8 cellular contexts compared by ENCODE assay signal in the genomic region with DNA sequence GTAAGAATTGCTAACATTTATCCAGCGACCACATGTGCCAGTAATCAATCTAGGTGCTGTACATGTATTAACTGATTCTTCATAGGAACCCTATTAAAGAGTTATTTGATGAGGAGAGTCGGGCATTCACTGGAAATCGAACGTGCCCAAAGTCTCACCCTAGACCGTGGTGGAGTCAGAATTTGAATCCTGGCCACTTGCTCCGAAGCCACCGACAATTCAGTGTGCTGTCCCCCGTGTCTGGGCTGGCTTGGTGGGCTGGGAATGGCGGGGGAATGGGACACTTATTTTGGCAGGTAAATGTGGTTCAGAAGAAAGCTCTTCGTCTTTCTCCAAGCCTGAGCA. TPM values are rescaled to one million over a fixed set of nuclear protein-coding genes. Genes with fewer than 3 reads are reported as not detected.
DNase-seq lines count a peak whose midpoint lies in the region; ATAC-seq, FAIRE-seq and TF ChIP-seq lines count a peak whose summit lies in the region.

No MANE protein-coding gene starts in this region.

- intact Hi-C loops in colonic mucosa (cut with DNase I), result loop anchor here (10.0 kb wide), 1 partner anchor 109 kb away; no protein-coding TSS in a partner anchor

- no peaks in the 10 kb centered on the region for H4K20me1 ChIP-seq in KMS-11 (ENCODE audit: insufficient read depth)

- H3K36me3 ChIP-seq in KMS-11 (ENCODE audit: insufficient read depth) (no peaks in the 10 kb centered on the region), colonic mucosa (no peaks in the 10 kb centered on the region)

- H3K27ac ChIP-seq in KMS-11 (no peak overlapping the region), colonic mucosa (no peak overlapping the region)

- peaks cover 20 to 36% of the 10 kb centered on the region in 2 donors for H3K4me1 Mint-ChIP-seq in natural killer cell treated with Interleukin-12 subunit alpha and Interleukin-12 subunit beta and Interleukin-15 and Interleukin-18, amount 100 ng/mL, for 72 hours (ENCODE audit: low read depth in 2 of 2)

- TF ChIP-seq CTCF in AG10803 (conservative IDR thresholded peaks at IDR 0.05; ENCODE audit: low read length) (no peak), KMS-11 (conservative IDR thresholded peaks at IDR 0.05; ENCODE audit: low read depth, low read length) (no peak), colonic mucosa (IDR thresholded peaks at IDR 0.05) (no peak)

- no peaks in the 10 kb centered on the region for H3K9me3 Mint-ChIP-seq in natural killer cell treated with Interleukin-12 subunit alpha and Interleukin-12 subunit beta and Interleukin-15 and Interleukin-18, amount 100 ng/mL, for 72 hours

- FAIRE-seq in frontal cortex (lab: Jason Lieb, UNC), result no peak
- no peak for FAIRE-seq in urothelium cell line (lab: Jason Lieb, UNC)

- H3K4me3 Mint-ChIP-seq in natural killer cell treated with Interleukin-12 subunit alpha and Interleukin-12 subunit beta and Interleukin-15 and Interleukin-18, amount 100 ng/mL, for 72 hours, result peak overlapping the region; percentile 59

- H3K27me3 ChIP-seq in KMS-11 (ENCODE audit: insufficient read depth, low read depth), result peaks cover 12% of the 10 kb centered on the region
- no peaks in the 10 kb centered on the region for H3K27me3 ChIP-seq in colonic mucosa

- no peaks in the 10 kb centered on the region for H3K9me3 ChIP-seq in colonic mucosa

- H3K27me3 Mint-ChIP-seq in natural killer cell treated with Interleukin-12 subunit alpha and Interleukin-12 subunit beta and Interleukin-15 and Interleukin-18, amount 100 ng/mL, for 72 hours, result no peaks in the 10 kb centered on the region

- no peak for ATAC-seq in natural killer cell treated with Interleukin-12 subunit alpha and Interleukin-12 subunit beta and Interleukin-15 and Interleukin-18, amount 100 ng/mL, for 72 hours
- ATAC-seq in GM21528 (IDR thresholded peaks at IDR 0.05; ENCODE audit: low FRiP score, unreplicated experiment), result no peak

- peaks cover 8% of the 10 kb centered on the region for H3K4me1 ChIP-seq in KMS-11 (ENCODE audit: low read depth, poor library complexity, severe bottlenecking)
- H3K4me1 ChIP-seq in colonic mucosa, result no peaks in the 10 kb centered on the region

- H2AFZ ChIP-seq in KMS-11 (ENCODE audit: low read depth), result peak overlapping the region; percentile 87

- no peak for DNase-seq in AG10803 (ENCODE audit: low read depth)
- DNase-seq in colonic mucosa, result no peak
- no peak for DNase-seq in natural killer cell treated with Interleukin-12 subunit alpha and Interleukin-12 subunit beta and Interleukin-15 and Interleukin-18, amount 100 ng/mL, for 72 hours (ENCODE audit: low spot score)
- no peak for DNase-seq in GOT3 (lab: John Stamatoyannopoulos, UW)
- no peak for DNase-seq in frontal cortex (ENCODE audit: low spot score in 2 of 2)
- DNase-seq in urothelium cell line (ENCODE audit: low spot score), result no peak

- H3K36me3 Mint-ChIP-seq in natural killer cell treated with Interleukin-12 subunit alpha and Interleukin-12 subunit beta and Interleukin-15 and Interleukin-18, amount 100 ng/mL, for 72 hours, result peaks cover 5% of the 10 kb centered on the region

- H3K27ac Mint-ChIP-seq in natural killer cell treated with Interleukin-12 subunit alpha and Interleukin-12 subunit beta and Interleukin-15 and Interleukin-18, amount 100 ng/mL, for 72 hours, result peak overlapping the region; percentile 31 to 88

- H3K9ac ChIP-seq in KMS-11 (no peak overlapping the region; the same call in 1 of the 2 replicates), colonic mucosa (ENCODE audit: low read depth in 2 of 2, low read length in 2 of 2) (peak overlapping the region in 1 of 2 donors; percentile 78)

- no peaks in the 10 kb centered on the region for H3K79me2 ChIP-seq in KMS-11 (ENCODE audit: insufficient read depth, low read depth)

- peak overlapping the region; percentile 59; the same call in 1 of the 2 replicates for H3K4me2 ChIP-seq in KMS-11

- H3K4me3 ChIP-seq in AG10803 (ENCODE audit: low read length) (peak overlapping the region; percentile 40), KMS-11 (IDR thresholded peaks at IDR 0.05; ENCODE audit: insufficient read depth, low read depth, low read length) (no peak overlapping the region), colonic mucosa (peak overlapping the region; percentile 88)

RNA-seq across cellular contexts. Expression of gene KSR1, which starts 0.7 kb away (rescaled TPM):
- total RNA-seq in colonic mucosa, result 10 to 100 TPM; 13.9 to 16.5 TPM
- 100 to 1,000 TPM; 122 to 236 TPM for total RNA-seq in natural killer cell treated with Interleukin-12 subunit alpha and Interleukin-12 subunit beta and Interleukin-15 and Interleukin-18, amount 100 ng/mL, for 72 hours
- total RNA-seq in frontal cortex, result 12.6 TPM
